8 cellular contexts compared by ENCODE assay signal in the genomic region with DNA sequence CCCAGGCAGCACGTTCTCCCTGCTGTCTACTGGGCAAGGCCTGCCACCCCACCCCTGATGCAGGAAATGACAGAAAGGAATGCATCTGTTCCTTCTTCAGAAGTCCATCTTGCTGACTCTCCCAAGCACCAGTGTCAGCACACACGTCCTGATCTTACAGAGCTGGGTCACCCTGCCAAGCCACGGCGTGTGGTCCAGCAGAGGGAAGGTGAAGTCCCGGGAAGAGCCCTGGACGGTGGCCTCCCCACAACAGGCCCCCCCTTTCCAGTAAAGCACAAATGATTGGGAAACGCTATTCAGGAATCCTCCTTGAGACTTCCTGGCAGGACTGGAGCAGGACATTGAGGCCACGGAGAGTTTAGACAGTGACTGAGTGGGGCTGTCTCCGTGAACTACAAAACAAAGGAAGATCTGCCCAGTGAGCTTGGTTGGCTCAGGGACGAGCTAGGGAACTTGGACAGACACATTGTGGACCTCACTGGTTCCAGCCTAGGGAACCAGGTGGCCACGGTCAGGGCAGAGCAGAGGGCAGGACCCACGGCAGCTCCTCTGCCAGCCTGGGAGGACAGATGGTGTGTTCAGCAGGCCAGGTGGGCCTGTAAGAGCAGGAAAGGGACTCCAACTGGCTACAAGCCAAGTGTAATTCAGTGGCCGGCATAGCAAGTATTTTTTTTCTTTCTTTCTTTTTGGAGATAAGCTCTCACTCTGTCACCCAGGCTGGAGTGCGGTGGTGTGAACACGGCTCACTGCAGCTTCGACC. TPM values are rescaled to one million over a fixed set of nuclear protein-coding genes. Genes with fewer than 3 reads are reported as not detected.
A peak's percentile ranks its signal among the peaks of the same experiment; 100 is the strongest.
DNase-seq lines count a peak whose midpoint lies in the region; ATAC-seq lines count a peak whose summit lies in the region.

No MANE protein-coding gene starts in this region.

- intact Hi-C loops in activated CD4-positive, alpha-beta T cell treated with anti-CD3 and anti-CD28 coated beads for 36 hours (cut with DNase I, micrococcal nuclease): loop anchor here (2.0 to 10.0 kb wide), 3 partner anchors 17 to 365 kb away; no protein-coding TSS in a partner anchor
- intact Hi-C loops in activated T-helper 2 cell treated with anti-CD3 and anti-CD28 coated beads, Interferon-gamma antibody, Interleukin-2, Interleukin-4, amounts not matched to agents 10 μg/mL and 5 μg/mL and 100 μg/mL, durations not matched to agents 14 hours and 24 hours and 36 hours (cut with micrococcal nuclease): loop anchor here (1.0 to 5.0 kb wide), 3 partner anchors 16 to 92 kb away; partner anchors contain the start of genes ELL and UBA52
- intact Hi-C loops in left ventricle myocardium superior (cut with micrococcal nuclease): no loop called here

- no peak for DNase-seq in activated CD4-positive, alpha-beta T cell treated with anti-CD3 and anti-CD28 coated beads for 36 hours
- DNase-seq in activated CD4-positive, alpha-beta T cell treated with anti-CD3 and anti-CD28 coated beads, Interleukin-2, amount 50 U/mL, for 4 hours: no peak
- DNase-seq in activated T-helper 2 cell treated with anti-CD3 and anti-CD28 coated beads, Interferon-gamma antibody, Interleukin-2, Interleukin-4, amounts not matched to agents 10 μg/mL and 5 μg/mL and 100 μg/mL, durations not matched to agents 14 hours and 24 hours and 36 hours (ENCODE audit: low spot score): no peak
- DNase-seq in left ventricle myocardium superior (peak; percentile 82), NCI-H526 treated with DMSO at 0.1 percent for 48 hours (lab: John Stamatoyannopoulos, UW) (no peak), LoVo (ENCODE audit: low spot score) (no peak)
- DNase-seq in stimulated activated naive B cell treated with anti-CD40 and anti-IgM and Interleukin-4, amounts not matched to agents 10 μg/mL and 1 μg/mL and 100 μg/mL, for 72 hours: no peak

- H3K4me1 Mint-ChIP-seq in activated CD4-positive, alpha-beta T cell treated with anti-CD3 and anti-CD28 coated beads for 36 hours: peaks cover 79% of the 10 kb centered on the region
- peaks cover 77% of the 10 kb centered on the region for H3K4me1 Mint-ChIP-seq in activated T-helper 2 cell treated with anti-CD3 and anti-CD28 coated beads, Interferon-gamma antibody, Interleukin-2, Interleukin-4, amounts not matched to agents 10 μg/mL and 5 μg/mL and 100 μg/mL, durations not matched to agents 14 hours and 24 hours and 36 hours (ENCODE audit: low read depth)
- H3K4me1 Mint-ChIP-seq in stimulated activated naive B cell treated with anti-CD40 and anti-IgM and Interleukin-4, amounts not matched to agents 10 μg/mL and 1 μg/mL and 100 μg/mL, for 72 hours: peaks cover 72 to 94% of the 10 kb centered on the region in 2 donors

- CTCF ChIA-PET in activated CD4-positive, alpha-beta T cell treated with anti-CD3 and anti-CD28 coated beads for 36 hours (lab: Charles Lee): interaction anchor here (0.6 to 1.6 kb wide), 3 partner anchors 10 to 19 kb away, joined by 3 to 8 read pairs (median 4); no protein-coding TSS in a partner anchor

- no peak for ATAC-seq in activated CD4-positive, alpha-beta T cell treated with anti-CD3 and anti-CD28 coated beads for 36 hours
- ATAC-seq in left ventricle myocardium superior: peak; percentile 74
- no peak for ATAC-seq in stimulated activated naive B cell treated with anti-CD40 and anti-IgM and Interleukin-4, amounts not matched to agents 10 μg/mL and 1 μg/mL and 100 μg/mL, for 72 hours (replicated peaks)
- no peak for ATAC-seq in HG03432 (IDR thresholded peaks at IDR 0.05; ENCODE audit: unreplicated experiment)

- H3K27ac Mint-ChIP-seq in activated CD4-positive, alpha-beta T cell treated with anti-CD3 and anti-CD28 coated beads for 36 hours: peak overlapping the region; percentile 95
- H3K27ac Mint-ChIP-seq in activated T-helper 2 cell treated with anti-CD3 and anti-CD28 coated beads, Interferon-gamma antibody, Interleukin-2, Interleukin-4, amounts not matched to agents 10 μg/mL and 5 μg/mL and 100 μg/mL, durations not matched to agents 14 hours and 24 hours and 36 hours: peak overlapping the region; percentile 94
- peak overlapping the region; percentile 92 for H3K27ac Mint-ChIP-seq in stimulated activated naive B cell treated with anti-CD40 and anti-IgM and Interleukin-4, amounts not matched to agents 10 μg/mL and 1 μg/mL and 100 μg/mL, for 72 hours

- H3K27me3 Mint-ChIP-seq in activated CD4-positive, alpha-beta T cell treated with anti-CD3 and anti-CD28 coated beads for 36 hours: no peaks in the 10 kb centered on the region
- H3K27me3 Mint-ChIP-seq in activated T-helper 2 cell treated with anti-CD3 and anti-CD28 coated beads, Interferon-gamma antibody, Interleukin-2, Interleukin-4, amounts not matched to agents 10 μg/mL and 5 μg/mL and 100 μg/mL, durations not matched to agents 14 hours and 24 hours and 36 hours (ENCODE audit: low read depth): no peaks in the 10 kb centered on the region
- no peaks in the 10 kb centered on the region for H3K27me3 Mint-ChIP-seq in stimulated activated naive B cell treated with anti-CD40 and anti-IgM and Interleukin-4, amounts not matched to agents 10 μg/mL and 1 μg/mL and 100 μg/mL, for 72 hours

- POLR2A ChIA-PET in activated CD4-positive, alpha-beta T cell treated with anti-CD3 and anti-CD28 coated beads for 36 hours (lab: Charles Lee): interaction anchor here (0.6 to 0.7 kb wide), 2 partner anchors 9 to 64 kb away, joined by 3 read pairs; no protein-coding TSS in a partner anchor

- no peaks in the 10 kb centered on the region for H3K9me3 Mint-ChIP-seq in activated CD4-positive, alpha-beta T cell treated with anti-CD3 and anti-CD28 coated beads for 36 hours (ENCODE audit: low read depth)
- H3K9me3 Mint-ChIP-seq in activated T-helper 2 cell treated with anti-CD3 and anti-CD28 coated beads, Interferon-gamma antibody, Interleukin-2, Interleukin-4, amounts not matched to agents 10 μg/mL and 5 μg/mL and 100 μg/mL, durations not matched to agents 14 hours and 24 hours and 36 hours: peaks cover 5% of the 10 kb centered on the region
- H3K9me3 Mint-ChIP-seq in stimulated activated naive B cell treated with anti-CD40 and anti-IgM and Interleukin-4, amounts not matched to agents 10 μg/mL and 1 μg/mL and 100 μg/mL, for 72 hours: no peaks in the 10 kb centered on the region

- peaks cover 14% of the 10 kb centered on the region for H3K36me3 Mint-ChIP-seq in activated CD4-positive, alpha-beta T cell treated with anti-CD3 and anti-CD28 coated beads for 36 hours (ENCODE audit: low read depth)
- H3K36me3 Mint-ChIP-seq in activated T-helper 2 cell treated with anti-CD3 and anti-CD28 coated beads, Interferon-gamma antibody, Interleukin-2, Interleukin-4, amounts not matched to agents 10 μg/mL and 5 μg/mL and 100 μg/mL, durations not matched to agents 14 hours and 24 hours and 36 hours (ENCODE audit: low read depth): peaks cover 17% of the 10 kb centered on the region
- H3K36me3 Mint-ChIP-seq in stimulated activated naive B cell treated with anti-CD40 and anti-IgM and Interleukin-4, amounts not matched to agents 10 μg/mL and 1 μg/mL and 100 μg/mL, for 72 hours: peaks cover 19 to 30% of the 10 kb centered on the region in 2 donors

- no peak overlapping the region for H3K4me3 Mint-ChIP-seq in activated CD4-positive, alpha-beta T cell treated with anti-CD3 and anti-CD28 coated beads for 36 hours
- no peak overlapping the region for H3K4me3 Mint-ChIP-seq in activated T-helper 2 cell treated with anti-CD3 and anti-CD28 coated beads, Interferon-gamma antibody, Interleukin-2, Interleukin-4, amounts not matched to agents 10 μg/mL and 5 μg/mL and 100 μg/mL, durations not matched to agents 14 hours and 24 hours and 36 hours (ENCODE audit: low read depth)
- peak overlapping the region; percentile 11 to 36 for H3K4me3 Mint-ChIP-seq in stimulated activated naive B cell treated with anti-CD40 and anti-IgM and Interleukin-4, amounts not matched to agents 10 μg/mL and 1 μg/mL and 100 μg/mL, for 72 hours

RNA-seq across cellular contexts. Expression of gene ELL, which starts 41.7 kb away (rescaled TPM):
- 10 to 100 TPM; 20.2 to 21.4 TPM for total RNA-seq in activated CD4-positive, alpha-beta T cell treated with anti-CD3 and anti-CD28 coated beads for 36 hours
- 27.0 and 27.5 TPM in 2 replicates for total RNA-seq in activated T-helper 2 cell treated with anti-CD3 and anti-CD28 coated beads, Interferon-gamma antibody, Interleukin-2, Interleukin-4, amounts not matched to agents 10 μg/mL and 5 μg/mL and 100 μg/mL, durations not matched to agents 14 hours and 24 hours and 36 hours
- total RNA-seq in left ventricle myocardium superior: 9.3 TPM

RNA-seq across cellular contexts. Expression of gene ISYNA1, which starts 42.2 kb away (rescaled TPM):
- total RNA-seq in activated CD4-positive, alpha-beta T cell treated with anti-CD3 and anti-CD28 coated beads for 36 hours: 10 to 100 TPM; 18.8 to 23.3 TPM
- total RNA-seq in activated T-helper 2 cell treated with anti-CD3 and anti-CD28 coated beads, Interferon-gamma antibody, Interleukin-2, Interleukin-4, amounts not matched to agents 10 μg/mL and 5 μg/mL and 100 μg/mL, durations not matched to agents 14 hours and 24 hours and 36 hours: 15.1 and 20.3 TPM in 2 replicates
- total RNA-seq in left ventricle myocardium superior: 24.4 TPM

Comparison
In these comparisons a context has a peak if more than half of its experiments do, and no peak if none do; other contexts are left out.
1. H3K4me3 Mint-ChIP-seq: peak in stimulated activated naive B cell treated with anti-CD40 and anti-IgM and Interleukin-4, amounts not matched to agents 10 μg/mL and 1 μg/mL and 100 μg/mL, for 72 hours (2 of 2); none in activated CD4-positive, alpha-beta T cell treated with anti-CD3 and anti-CD28 coated beads for 36 hours (single experiment) and activated T-helper 2 cell treated with anti-CD3 and anti-CD28 coated beads, Interferon-gamma antibody, Interleukin-2, Interleukin-4, amounts not matched to agents 10 μg/mL and 5 μg/mL and 100 μg/mL, durations not matched to agents 14 hours and 24 hours and 36 hours (single experiment).
2. Peak in every context shown above with its lines, with median percentiles within 50 percentile points of each other: H3K27ac Mint-ChIP-seq.